In genomic region chr14:50520947-50521815, GRCh38 we compare ENCODE assay signal across 1 cellular context.
TF ChIP-seq lines count a peak whose summit lies in the region.

No MANE protein-coding gene starts in this region.

TF ChIP-seq in HepG2, 621 proteins besides CTCF, POLR2A, EP300 and RAD21 (continued from another document):
- TF ChIP-seq GLI4 (CRISPR knock-in tag; IDR thresholded peaks at IDR 0.05; ENCODE audit: borderline replicate concordance) (no peak), ARID3A (IDR thresholded peaks at IDR 0.05; ENCODE audit: low read depth, low read length) (0 out of 2 replicates have a peak, but pooled peaks have one; percentile 10), FOSL2 (CRISPR knock-in tag; IDR thresholded peaks at IDR 0.05) (peak; percentile 68)
